Comparison of ENCODE assay signal across 7 cellular contexts in the genomic region with DNA sequence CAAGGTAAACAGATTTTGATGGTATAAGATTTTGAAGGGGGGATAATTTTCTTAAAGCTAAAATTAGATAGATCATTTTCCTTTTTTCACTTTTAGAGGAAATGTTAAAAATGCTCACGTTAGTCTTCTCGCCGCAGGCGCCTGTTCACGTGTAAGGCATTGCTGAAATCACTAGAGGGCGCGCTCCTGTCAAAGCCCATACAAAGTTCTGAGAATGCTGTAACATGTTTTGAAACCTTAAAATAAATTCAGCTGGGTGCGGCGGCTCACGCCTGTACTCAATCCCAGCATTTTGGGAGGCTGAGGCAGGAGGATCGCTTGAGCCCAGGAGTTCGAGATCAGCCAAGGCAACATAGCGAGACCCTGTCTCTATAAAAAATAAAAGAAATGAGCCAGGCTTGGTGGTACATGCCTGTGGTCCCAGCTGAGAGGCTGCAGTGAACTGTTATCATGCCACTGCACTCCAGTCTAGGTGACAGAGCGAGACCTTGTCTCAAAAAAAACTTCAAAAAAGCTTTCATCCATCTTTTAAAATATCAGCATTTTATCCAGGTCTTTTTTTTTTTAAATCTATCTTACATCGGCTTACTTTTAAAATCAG.
DNase-seq lines count a peak whose midpoint lies in the region; FAIRE-seq and TF ChIP-seq lines count a peak whose summit lies in the region.

No MANE protein-coding gene starts in this region.

- no peaks in the 10 kb centered on the region for H3K27me3 Mint-ChIP-seq in activated CD4-positive, alpha-beta memory T cell treated with anti-CD3 and anti-CD28 coated beads, Interleukin-2, amount 10 ng/mL, durations not matched to agents 7 days and 5 days

- no peaks in the 10 kb centered on the region for H3K4me1 Mint-ChIP-seq in activated CD4-positive, alpha-beta memory T cell treated with anti-CD3 and anti-CD28 coated beads, Interleukin-2, amount 10 ng/mL, durations not matched to agents 7 days and 5 days

- no peaks in the 10 kb centered on the region for H3K4me1 ChIP-seq in HAP-1

- no peak overlapping the region for H3K4me3 Mint-ChIP-seq in activated CD4-positive, alpha-beta memory T cell treated with anti-CD3 and anti-CD28 coated beads, Interleukin-2, amount 10 ng/mL, durations not matched to agents 7 days and 5 days

- H3K27me3 ChIP-seq in HAP-1 (ENCODE audit: low read depth), result no peaks in the 10 kb centered on the region; the same call in 1 of the 2 replicates

- CTCF ChIA-PET in activated CD4-positive, alpha-beta memory T cell treated with anti-CD3 and anti-CD28 coated beads, Interleukin-2, amount 10 ng/mL, durations not matched to agents 7 days and 5 days (lab: Charles Lee), result interaction anchor here (0.6 to 3.2 kb wide), 7 partner anchors 10 to 391 kb away, joined by 3 to 18 read pairs (median 4); no protein-coding TSS in a partner anchor

- no peaks in the 10 kb centered on the region for H3K36me3 ChIP-seq in HAP-1 (replicated peaks)

- no peak overlapping the region for H3K27ac Mint-ChIP-seq in activated CD4-positive, alpha-beta memory T cell treated with anti-CD3 and anti-CD28 coated beads, Interleukin-2, amount 10 ng/mL, durations not matched to agents 7 days and 5 days

- no peaks in the 10 kb centered on the region for H3K9me3 ChIP-seq in HAP-1

- POLR2A ChIA-PET in activated CD4-positive, alpha-beta memory T cell treated with anti-CD3 and anti-CD28 coated beads, Interleukin-2, amount 10 ng/mL, durations not matched to agents 7 days and 5 days (lab: Charles Lee), result no interaction called here

- peak; percentile 28 for DNase-seq in GM10266 (ENCODE audit: extremely low spot score)
- peak; percentile 48 to 77 for DNase-seq in HAP-1 (ENCODE audit: low spot score in 2 of 2)
- peak; percentile 10 for DNase-seq in NCI-H2196 (lab: John Stamatoyannopoulos, UW; ENCODE audit: unreplicated experiment)
- peak; percentile 43 for DNase-seq in activated CD4-positive, alpha-beta memory T cell treated with anti-CD3 and anti-CD28 coated beads, Interleukin-2, amount 10 ng/mL, durations not matched to agents 7 days and 5 days
- peak; percentile 55 for DNase-seq in fibroblast of villous mesenchyme (ENCODE audit: low read depth)
- peak; percentile 43 for DNase-seq in pons (ENCODE audit: low spot score)
- no peak for DNase-seq in RCC 7860 (ENCODE audit: low spot score)

- TF ChIP-seq CTCF in GM10266 (IDR thresholded peaks at IDR 0.05; ENCODE audit: control insufficient read depth, insufficient read depth, low read depth, missing control alignments), result peak; percentile 69
- peak; percentile 67 for TF ChIP-seq CTCF in fibroblast of villous mesenchyme (IDR thresholded peaks at IDR 0.05; ENCODE audit: insufficient read depth, low read depth, low read length)

- no peaks in the 10 kb centered on the region for H3K9me3 Mint-ChIP-seq in activated CD4-positive, alpha-beta memory T cell treated with anti-CD3 and anti-CD28 coated beads, Interleukin-2, amount 10 ng/mL, durations not matched to agents 7 days and 5 days

- FAIRE-seq in RCC 7860 (lab: Jason Lieb, UNC), result no peak

- in situ Hi-C loops in HAP-1 (cut with MboI; ENCODE audit: low sequenced_read_pairs), result loop anchor here (5.0 kb wide), 1 partner anchor 377 kb away; no protein-coding TSS in a partner anchor

- H3K36me3 Mint-ChIP-seq in activated CD4-positive, alpha-beta memory T cell treated with anti-CD3 and anti-CD28 coated beads, Interleukin-2, amount 10 ng/mL, durations not matched to agents 7 days and 5 days (ENCODE audit: low read depth), result no peaks in the 10 kb centered on the region

- H3K4me3 ChIP-seq in HAP-1 (no peak overlapping the region), fibroblast of villous mesenchyme (ENCODE audit: low read depth, low read length) (no peak overlapping the region)
